Comparison of ENCODE assay signal across 8 cellular contexts in genomic region chr2:102736174-102736606, GRCh38. TPM values are rescaled to one million over a fixed set of nuclear protein-coding genes. Genes with fewer than 3 reads are reported as not detected.
DNase-seq lines count a peak whose midpoint lies in the region; ATAC-seq, FAIRE-seq and TF ChIP-seq lines count a peak whose summit lies in the region.

No MANE protein-coding gene starts in this region.

- TF ChIP-seq EP300 in K562 (IDR thresholded peaks at IDR 0.05; ENCODE audit: low read length), result no peak

- peaks cover 40% of the 10 kb centered on the region for H3K79me2 ChIP-seq in K562 (ENCODE audit: control insufficient read depth, insufficient read depth, low read length)

- no peaks in the 10 kb centered on the region for H3K27me3 Mint-ChIP-seq in Caco-2 (ENCODE audit: insufficient read depth, unreplicated experiment)

- peaks cover 9% of the 10 kb centered on the region for H3K36me3 Mint-ChIP-seq in Caco-2 (ENCODE audit: insufficient read depth, unreplicated experiment)

- H3K9me3 ChIP-seq in Caco-2, result no peaks in the 10 kb centered on the region
- H3K9me3 ChIP-seq in K562 (replicated peaks; ENCODE audit: control insufficient read depth, insufficient read depth, low read depth, low read length), result no peaks in the 10 kb centered on the region
- no peaks in the 10 kb centered on the region for H3K9me3 ChIP-seq in iPS-18c (ENCODE audit: control insufficient read depth, insufficient read depth, low read length)
- H3K9me3 ChIP-seq in spleen, result no peaks in the 10 kb centered on the region

- H3K36me3 ChIP-seq in Caco-2 (ENCODE audit: control insufficient read depth, insufficient read depth, low read length) (peaks cover 3% of the 10 kb centered on the region), K562 (ENCODE audit: control insufficient read depth, insufficient read depth, low read length) (peaks cover 9% of the 10 kb centered on the region), spleen (peaks cover 0 to 16% (median 9%) of the 10 kb centered on the region in 6 donors)

- TF ChIP-seq CTCF in Caco-2 (IDR thresholded peaks at IDR 0.05; ENCODE audit: insufficient read depth in 1 of 2, low read depth in 1 of 2, low read length in 1 of 2, severe bottlenecking in 1 of 2, unreplicated experiment in 1 of 2), result no peak
- no peak for TF ChIP-seq CTCF in K562 (IDR thresholded peaks at IDR 0.05 in 2 of 3, conservative IDR thresholded peaks at IDR 0.05 in 1 of 3; ENCODE audit: insufficient read depth in 2 of 3, low read depth in 1 of 3, low read length in 3 of 3)
- TF ChIP-seq CTCF in spleen (IDR thresholded peaks at IDR 0.05 in 8 of 11, conservative IDR thresholded peaks at IDR 0.05 in 3 of 11), result no peak

- CTCF ChIA-PET in Caco-2 (lab: Charles Lee) (interaction anchor here (0.9 to 1.6 kb wide), 3 partner anchors 17 to 150 kb away, joined by 4 to 18 read pairs (median 7); no protein-coding TSS in a partner anchor), K562 (lab: Yijun Ruan, JAX; ENCODE audit: low intra/inter-chr PET ratio) (no interaction called here)

- TF ChIP-seq RAD21 in K562 (CRISPR knock-in tag; conservative IDR thresholded peaks at IDR 0.05 in 1 of 2, IDR thresholded peaks at IDR 0.05 in 1 of 2), result no peak

- BruUV-seq in Caco-2 (replicated peaks; lab: Mats Ljungman, UMichigan) (TSS peak; percentile 24), K562 (replicated peaks; lab: Mats Ljungman, UMichigan) (TSS peak; percentile 40)

- H3K4me2 ChIP-seq in K562 (ENCODE audit: insufficient read depth, low read length), result peak overlapping the region; percentile 93

- H3K9me3 Mint-ChIP-seq in Caco-2 (ENCODE audit: unreplicated experiment), result no peaks in the 10 kb centered on the region

- H3K27ac ChIP-seq in K562 (ENCODE audit: extremely low read depth, low read depth, low read length), result peak overlapping the region; percentile 69
- peak overlapping the region; percentile 71 to 90 (median 82) for H3K27ac ChIP-seq in spleen

- FAIRE-seq in K562 (lab: Jason Lieb, UNC), result no peak

- DNase-seq in Caco-2 (peak; percentile 47 to 53), NCI-H774 (lab: John Stamatoyannopoulos, UW) (peak; percentile 41), K562 (ENCODE audit: extremely low read depth in 1 of 4, low spot score in 3 of 4) (peak; percentile 45 to 55 (median 53)), spleen (no peak), occipital lobe (lab: John Stamatoyannopoulos, UW) (no peak)

- no peaks in the 10 kb centered on the region for H3K4me1 Mint-ChIP-seq in Caco-2 (ENCODE audit: low read depth, unreplicated experiment)

- H3K4me3 Mint-ChIP-seq in Caco-2 (ENCODE audit: unreplicated experiment), result peak overlapping the region; percentile 94

- ATAC-seq in GM19324 (IDR thresholded peaks at IDR 0.05; ENCODE audit: low FRiP score, unreplicated experiment), result peak; percentile 57
- peak; percentile 51 for ATAC-seq in HG03196 (IDR thresholded peaks at IDR 0.05; ENCODE audit: unreplicated experiment)
- peak; percentile 79 for ATAC-seq in K562

- POLR2A ChIA-PET in Caco-2 (lab: Charles Lee) (interaction anchor here (0.8 to 1.5 kb wide), 3 partner anchors 9 to 17 kb away, joined by 3 to 6 read pairs (median 3); no protein-coding TSS in a partner anchor), K562 (lab: Yijun Ruan, JAX) (interaction anchor here (0.6 to 1.6 kb wide), 6 partner anchors 17 to 120 kb away, joined by 3 to 8 read pairs (median 4); no protein-coding TSS in a partner anchor)

- intact Hi-C loops in Caco-2 (cut with micrococcal nuclease; ENCODE audit: unreplicated experiment), result loop anchor here (5.0 kb wide), 1 partner anchor 149 kb away; no protein-coding TSS in a partner anchor
- intact Hi-C loops in K562 (cut with micrococcal nuclease), result no loop called here
- intact Hi-C loops in spleen (cut with DNase I; ENCODE audit: low total_unique reads), result no loop called here

- no peak for TF ChIP-seq POLR2A in K562 (conservative IDR thresholded peaks at IDR 0.05)
- no peak for TF ChIP-seq POLR2A in spleen (IDR thresholded peaks at IDR 0.05)

- in situ Hi-C loops in K562 (cut with MboI), result no loop called here

- 1% methylated on average over 16 of the region's 16 CpGs for WGBS in K562 (ENCODE audit: insufficient coverage, low coverage, missing lambda C conversion rate)
- 7 to 12% (median 9%) methylated on average over 11 to 16 of the region's 16 CpGs for WGBS in spleen, 5 donors

- no peaks in the 10 kb centered on the region for H3K4me1 ChIP-seq in Caco-2
- peaks cover 6 to 10% of the 10 kb centered on the region in 2 experiments for H3K4me1 ChIP-seq in K562 (replicated peaks in 1 of 2; ENCODE audit: control insufficient read depth in 2 of 2, insufficient read depth in 2 of 2, low read length in 2 of 2)
- H3K4me1 ChIP-seq in spleen, result peaks cover 11 to 45% (median 26%) of the 10 kb centered on the region in 6 donors

- peak overlapping the region; percentile 93 for H3K27ac Mint-ChIP-seq in Caco-2 (ENCODE audit: unreplicated experiment)

- peak overlapping the region; percentile 72 for H3K4me3 ChIP-seq in Caco-2 (ENCODE audit: low read depth, low read length)
- H3K4me3 ChIP-seq in K562, result peak overlapping the region; percentile 79
- H3K4me3 ChIP-seq in iPS-18c (ENCODE audit: insufficient read depth, low read depth, low read length), result peak overlapping the region; percentile 88
- H3K4me3 ChIP-seq in spleen, result peak overlapping the region; percentile 51 to 88 (median 80)

- no peaks in the 10 kb centered on the region for H3K9me1 ChIP-seq in K562 (ENCODE audit: control insufficient read depth, insufficient read depth, low read length)

- H3K27me3 ChIP-seq in Caco-2 (replicated peaks; ENCODE audit: control insufficient read depth, insufficient read depth, low read length) (no peaks in the 10 kb centered on the region), K562 (ENCODE audit: control insufficient read depth in 2 of 2, insufficient read depth in 2 of 2, low read length in 2 of 2) (no peaks in the 10 kb centered on the region), spleen (replicated peaks in 1 of 7) (no peaks in the 10 kb centered on the region)

- H3K9ac ChIP-seq in K562 (ENCODE audit: insufficient read depth in 1 of 2, low read depth in 2 of 2, low read length in 2 of 2), result peak overlapping the region; percentile 83 to 98

- H4K20me1 ChIP-seq in K562 (replicated peaks; ENCODE audit: control insufficient read depth, insufficient read depth, low read length), result peaks cover 10% of the 10 kb centered on the region; the same call in 1 of the 2 replicates

- H2AFZ ChIP-seq in K562 (ENCODE audit: low read depth, low read length), result peak overlapping the region; percentile 98

TF ChIP-seq in K562, 482 proteins besides CTCF, POLR2A, EP300 and RAD21 (continues in another document):
- TF ChIP-seq CHD1 (IDR thresholded peaks at IDR 0.05; ENCODE audit: low read length) (peak; percentile 20), RB1 (IDR thresholded peaks at IDR 0.05; ENCODE audit: low read depth) (no peak), FOXA3 (CRISPR knock-in tag; conservative IDR thresholded peaks at IDR 0.05 in 1 of 2, IDR thresholded peaks at IDR 0.05 in 1 of 2) (0 out of 4 replicates have a peak, but pooled peaks of 1 of the 2 experiments have one; percentile 30), STAT6 (CRISPR knock-in tag; IDR thresholded peaks at IDR 0.05) (0 out of 2 replicates have a peak, but pooled peaks have one; percentile 26), ILK (tag; IDR thresholded peaks at IDR 0.05; ENCODE audit: borderline replicate concordance, low read depth) (no peak)

RNA-seq across cellular contexts. Expression of gene TMEM182, which starts 25.6 kb away (rescaled TPM):
- total RNA-seq in Caco-2 (2022) (11.9 and 13.6 TPM in 2 replicates), K562 (2014; rRNA removed) (4.8 and 5.5 TPM in 2 replicates), K562 (2014; rRNA removed; fragmentation: Illumina TruSeq; extraction: Trizol) (6.7 and 7.2 TPM in 2 replicates), K562 (2015; rRNA removed; fragmentation: Illumina TruSeq; extraction: Trizol) (5.6 and 5.7 TPM in 2 replicates), K562 (2021) (5.2 and 7.6 TPM in 2 replicates), spleen (1 to 10 TPM; 2.1 to 8.6 (median 3.9) TPM), occipital lobe (3.6 TPM)
- total RNA-seq in K562 (2011; cell fraction: chromatin; rRNA removed; ENCODE audit: low replicate concordance), result 9.4 and 13.2 TPM in 2 replicates
- total RNA-seq in K562 (2011; cell fraction: nucleolus; rRNA removed), result 4.2 and 6.6 TPM in 2 replicates
- 7.0 and 16.0 TPM in 2 replicates for total RNA-seq in K562 (2011; cell fraction: nucleoplasm; rRNA removed)
- polyA plus RNA-seq in K562 (2011; rRNA removed) (5.7 and 7.5 TPM in 2 replicates), K562 (2014; fragmentation: Illumina TruSeq; extraction: Trizol) (10.0 and 11.2 TPM in 2 replicates), K562 (2014; fragmentation: Nextera tagmentation; extraction: Ambion mirVana) (10 to 100 TPM in 1 of 2 experiments, 1 to 10 TPM in 1; 8.7 to 11.4 TPM), K562 (2014; rRNA removed) (6.3 and 7.8 TPM in 2 replicates), spleen (1 to 10 TPM; 1.3 to 2.0 (median 1.7) TPM)
- polyA plus RNA-seq in K562 (2011; cell fraction: cytosol; rRNA removed), result 3.7 and 7.9 TPM in 2 replicates
- polyA plus RNA-seq in K562 (2011; cell fraction: nucleus; rRNA removed), result 6.7 and 8.1 TPM in 2 replicates
- 7.3 and 12.4 TPM in 2 replicates for polyA plus RNA-seq in K562 (2012)
- 11.3 and 12.0 TPM in 2 replicates for polyA minus RNA-seq in K562 (2011; rRNA and poly(A)+ RNA removed)
- polyA minus RNA-seq in K562 (2011; cell fraction: cytosol; rRNA and poly(A)+ RNA removed), result 2.2 and 3.8 TPM in 2 replicates
- 7.3 and 9.8 TPM in 2 replicates for polyA minus RNA-seq in K562 (2011; cell fraction: nucleus; rRNA and poly(A)+ RNA removed)

Comparison
In these comparisons a context has a peak if more than half of its experiments do, and no peak if none do; other contexts are left out.
1. DNase-seq: peak in Caco-2 (2 of 2), NCI-H774 (single experiment) and K562 (4 of 4); none in spleen (single experiment) and occipital lobe (single experiment).
2. Peak in every context shown above with its lines, with median percentiles within 50 percentile points of each other: H3K4me3 ChIP-seq and ATAC-seq.